ENCODE assay signal across 1 cellular context in the genomic region with DNA sequence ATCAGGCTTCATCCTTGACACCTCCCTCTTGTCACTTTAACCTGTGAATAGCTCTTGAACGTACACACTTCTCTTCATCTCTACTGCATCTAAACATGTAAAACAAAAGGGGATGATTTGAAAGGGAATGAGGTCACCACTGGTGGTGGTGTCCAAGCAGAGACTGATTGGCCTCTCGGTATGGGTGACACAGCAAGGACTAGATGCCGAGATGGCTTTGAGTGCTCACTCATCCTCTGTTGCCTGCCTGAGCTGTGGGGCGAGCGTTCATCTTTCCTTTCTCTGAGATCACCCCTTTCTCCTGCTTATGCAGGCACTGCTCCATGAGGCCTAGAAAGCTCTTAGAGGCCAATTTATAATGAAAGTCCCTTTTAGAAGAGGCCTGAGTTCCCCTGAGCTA.
TF ChIP-seq lines count a peak whose summit lies in the region.

No MANE protein-coding gene starts in this region.

TF ChIP-seq in GM12878, 131 proteins besides CTCF, POLR2A, EP300 and RAD21 (continued from another document):
- TF ChIP-seq, protein P1, sequence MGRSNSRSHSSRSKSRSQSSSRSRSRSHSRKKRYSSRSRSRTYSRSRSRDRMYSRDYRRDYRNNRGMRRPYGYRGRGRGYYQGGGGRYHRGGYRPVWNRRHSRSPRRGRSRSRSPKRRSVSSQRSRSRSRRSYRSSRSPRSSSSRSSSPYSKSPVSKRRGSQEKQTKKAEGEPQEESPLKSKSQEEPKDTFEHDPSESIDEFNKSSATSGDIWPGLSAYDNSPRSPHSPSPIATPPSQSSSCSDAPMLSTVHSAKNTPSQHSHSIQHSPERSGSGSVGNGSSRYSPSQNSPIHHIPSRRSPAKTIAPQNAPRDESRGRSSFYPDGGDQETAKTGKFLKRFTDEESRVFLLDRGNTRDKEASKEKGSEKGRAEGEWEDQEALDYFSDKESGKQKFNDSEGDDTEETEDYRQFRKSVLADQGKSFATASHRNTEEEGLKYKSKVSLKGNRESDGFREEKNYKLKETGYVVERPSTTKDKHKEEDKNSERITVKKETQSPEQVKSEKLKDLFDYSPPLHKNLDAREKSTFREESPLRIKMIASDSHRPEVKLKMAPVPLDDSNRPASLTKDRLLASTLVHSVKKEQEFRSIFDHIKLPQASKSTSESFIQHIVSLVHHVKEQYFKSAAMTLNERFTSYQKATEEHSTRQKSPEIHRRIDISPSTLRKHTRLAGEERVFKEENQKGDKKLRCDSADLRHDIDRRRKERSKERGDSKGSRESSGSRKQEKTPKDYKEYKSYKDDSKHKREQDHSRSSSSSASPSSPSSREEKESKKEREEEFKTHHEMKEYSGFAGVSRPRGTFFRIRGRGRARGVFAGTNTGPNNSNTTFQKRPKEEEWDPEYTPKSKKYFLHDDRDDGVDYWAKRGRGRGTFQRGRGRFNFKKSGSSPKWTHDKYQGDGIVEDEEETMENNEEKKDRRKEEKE (IDR thresholded peaks at IDR 0.05), result no peak
- TF ChIP-seq, protein P2, sequence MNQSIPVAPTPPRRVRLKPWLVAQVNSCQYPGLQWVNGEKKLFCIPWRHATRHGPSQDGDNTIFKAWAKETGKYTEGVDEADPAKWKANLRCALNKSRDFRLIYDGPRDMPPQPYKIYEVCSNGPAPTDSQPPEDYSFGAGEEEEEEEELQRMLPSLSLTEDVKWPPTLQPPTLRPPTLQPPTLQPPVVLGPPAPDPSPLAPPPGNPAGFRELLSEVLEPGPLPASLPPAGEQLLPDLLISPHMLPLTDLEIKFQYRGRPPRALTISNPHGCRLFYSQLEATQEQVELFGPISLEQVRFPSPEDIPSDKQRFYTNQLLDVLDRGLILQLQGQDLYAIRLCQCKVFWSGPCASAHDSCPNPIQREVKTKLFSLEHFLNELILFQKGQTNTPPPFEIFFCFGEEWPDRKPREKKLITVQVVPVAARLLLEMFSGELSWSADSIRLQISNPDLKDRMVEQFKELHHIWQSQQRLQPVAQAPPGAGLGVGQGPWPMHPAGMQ (IDR thresholded peaks at IDR 0.05; ENCODE audit: borderline replicate concordance), result no peak
- TF ChIP-seq CREB1 (IDR thresholded peaks at IDR 0.05; ENCODE audit: low read depth) (no peak), STAT1 (conservative IDR thresholded peaks at IDR 0.05) (no peak), PAX5 (IDR thresholded peaks at IDR 0.05; ENCODE audit: borderline replicate concordance, low read depth, low read length) (no peak), ATF7 (IDR thresholded peaks at IDR 0.05; ENCODE audit: low read depth) (no peak), RFX5 (IDR thresholded peaks at IDR 0.05; ENCODE audit: low read depth, low read length) (no peak), TCF7 (IDR thresholded peaks at IDR 0.05; ENCODE audit: borderline replicate concordance) (no peak), ZNF622 (IDR thresholded peaks at IDR 0.05) (no peak), JUND (IDR thresholded peaks at IDR 0.05; ENCODE audit: low read depth, low read length) (no peak), SIX5 (IDR thresholded peaks at IDR 0.05; ENCODE audit: low read depth, low read length, severe bottlenecking) (no peak), TCF3 (IDR thresholded peaks at IDR 0.05; ENCODE audit: borderline replicate concordance, insufficient read depth, low read depth, low read length) (no peak), ZNF384 (IDR thresholded peaks at IDR 0.05; ENCODE audit: borderline replicate concordance, low read depth, low read length) (no peak), NFIC (IDR thresholded peaks at IDR 0.05; ENCODE audit: low read depth, low read length) (no peak)
